ENCODE assay signal across 28 cellular contexts in the genomic region with DNA sequence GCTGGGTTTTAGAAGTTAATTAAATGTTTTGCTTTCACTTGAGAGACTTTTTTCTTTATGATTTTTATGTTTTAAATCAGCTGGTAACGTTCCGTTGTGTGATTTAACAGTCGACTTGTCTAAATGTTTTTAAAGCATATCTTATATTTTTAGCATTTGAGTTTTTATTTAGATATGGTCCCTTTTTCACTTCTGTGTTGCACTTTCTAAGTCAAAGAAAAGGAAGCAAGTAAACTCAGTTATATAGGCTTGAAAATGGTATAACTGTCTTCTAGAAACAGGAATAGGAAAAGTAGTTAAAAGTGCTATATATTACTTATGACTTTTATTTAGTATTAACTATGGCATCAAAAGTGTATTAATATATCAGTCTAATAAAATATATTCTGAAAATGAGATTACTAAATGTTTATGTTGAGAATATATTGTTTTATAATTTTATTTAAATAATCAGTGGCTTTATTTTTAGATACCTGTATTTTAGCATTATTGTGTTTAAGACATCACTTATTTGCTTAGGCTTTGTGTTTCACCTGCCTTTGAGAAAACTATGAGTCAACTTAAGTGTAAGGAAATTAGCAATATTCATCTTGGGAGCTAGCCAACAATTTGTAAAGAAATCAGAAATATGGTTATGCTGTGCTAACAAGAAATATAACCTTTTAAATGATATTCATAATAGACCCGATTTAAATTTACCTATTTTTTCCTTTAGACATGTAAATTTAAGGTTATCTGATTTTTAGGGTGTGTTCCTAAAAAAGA.
DNase-seq lines count a peak whose midpoint lies in the region; ATAC-seq, FAIRE-seq and TF ChIP-seq lines count a peak whose summit lies in the region.
"Had no signal": no experiment of that assay in that cellular context is flagged by ENCODE, and none has a peak within 500 bp of the region (broad histone marks: within the 10 kb centered on the region; RNA-seq: fewer than 3 reads in every experiment).

No MANE protein-coding gene starts in this region.

- intact Hi-C loops in HCT116 (cut with micrococcal nuclease) (loop anchor here (5.0 to 10.0 kb wide), 3 partner anchors 127 to 1475 kb away; a partner anchor contains a TSS), PC-3 (cut with micrococcal nuclease) (loop anchor here (5.0 kb wide), 1 partner anchor 57 kb away; no protein-coding TSS in a partner anchor), dorsolateral prefrontal cortex (cut with DNase I) (loop anchor here in 1 of 2 donors (5.0 kb wide), 1 partner anchor 792 kb away; no protein-coding TSS in a partner anchor)

- no peak overlapping the region for H3K27ac ChIP-seq in HCT116 (ENCODE audit: low read depth, low read length)
- no peak overlapping the region for H3K27ac ChIP-seq in PC-3 (ENCODE audit: low read length)
- no peak overlapping the region for H3K27ac ChIP-seq in dorsolateral prefrontal cortex
- H3K27ac ChIP-seq: ascending aorta; BLaER1 treated with 17β-estradiol and CSF1 and Interleukin-3, amounts not matched to agents 10 nM and 100 nM; upper lobe of right lung had no signal

- peaks cover 13% of the 10 kb centered on the region; the same call in 1 of the 2 replicates for H3K79me2 ChIP-seq in HCT116 (ENCODE audit: insufficient read depth, low read length)
- no peaks in the 10 kb centered on the region for H3K79me2 ChIP-seq in PC-3 (ENCODE audit: low read length)

- POLR2A ChIA-PET in HCT116 (lab: Charles Lee): no interaction called here
- POLR2A ChIA-PET in PC-3 (lab: Charles Lee; ENCODE audit: unreplicated experiment): no interaction called here

- RAD21 ChIA-PET in HCT116 (lab: Charles Lee; ENCODE audit: low non-redundant PET in 1 of 2, low total read pairs in 2 of 2, uncharacterized antibody in 2 of 2, unreplicated experiment in 2 of 2): interaction anchor here in 1 of 2 experiments (0.5 kb wide), 1 partner anchor 1015 kb away, joined by 3 read pairs; no protein-coding TSS in a partner anchor

- peak; percentile 60 for FAIRE-seq in G401.6 (lab: Jason Lieb, UNC)

- H3K9me2 ChIP-seq in HCT116 (ENCODE audit: insufficient read depth) (no peaks in the 10 kb centered on the region), PC-3 (replicated peaks; ENCODE audit: low read length) (no peaks in the 10 kb centered on the region)

- H3K4me2 ChIP-seq in HCT116 (ENCODE audit: low read length) (no peak overlapping the region), PC-3 (ENCODE audit: low read length) (no peak overlapping the region)
- H3K4me2 ChIP-seq: BLaER1 treated with 17β-estradiol and CSF1 and Interleukin-3, amounts not matched to agents 10 nM and 100 nM had no signal

- H3K4me3 ChIP-seq in HCT116 (replicated peaks in 1 of 2; ENCODE audit: low read depth in 1 of 2, low read length in 2 of 2): no peak overlapping the region
- no peak overlapping the region for H3K4me3 ChIP-seq in PC-3 (ENCODE audit: low read length)
- H3K4me3 ChIP-seq in epithelial cell of esophagus (ENCODE audit: low read length): no peak overlapping the region
- no peak overlapping the region for H3K4me3 ChIP-seq in dorsolateral prefrontal cortex
- H3K4me3 ChIP-seq: ascending aorta; BLaER1 treated with 17β-estradiol and CSF1 and Interleukin-3, amounts not matched to agents 10 nM and 100 nM; gastroesophageal sphincter; HAP-1; upper lobe of right lung had no signal

- H3K27me3 ChIP-seq in HCT116 (ENCODE audit: insufficient read depth, low read length): no peaks in the 10 kb centered on the region
- no peaks in the 10 kb centered on the region for H3K27me3 ChIP-seq in PC-3 (ENCODE audit: low read length)
- H3K27me3 ChIP-seq in dorsolateral prefrontal cortex: no peaks in the 10 kb centered on the region
- H3K27me3 ChIP-seq: ascending aorta; BLaER1 treated with 17β-estradiol and CSF1 and Interleukin-3, amounts not matched to agents 10 nM and 100 nM; gastroesophageal sphincter; upper lobe of right lung had no signal

- H3K9ac ChIP-seq in HCT116 (ENCODE audit: low read length) (no peak overlapping the region), PC-3 (ENCODE audit: low read length) (no peak overlapping the region)
- H3K9ac ChIP-seq: BLaER1 treated with 17β-estradiol and CSF1 and Interleukin-3, amounts not matched to agents 10 nM and 100 nM had no signal

- no peak for TF ChIP-seq POLR2A in HCT116 (IDR thresholded peaks at IDR 0.05; ENCODE audit: borderline replicate concordance, extremely low read depth, insufficient read depth, insufficient read length)

- H3F3A ChIP-seq in PC-3 (ENCODE audit: low read length, unreplicated experiment): no peaks in the 10 kb centered on the region

- no peak for TF ChIP-seq CTCF in HCT116 (IDR thresholded peaks at IDR 0.05 in 2 of 3, conservative IDR thresholded peaks at IDR 0.05 in 1 of 3; ENCODE audit: borderline replicate concordance in 1 of 3, insufficient read depth in 1 of 3, low read depth in 2 of 3, low read length in 2 of 3)
- TF ChIP-seq CTCF in PC-3 (conservative IDR thresholded peaks at IDR 0.05; ENCODE audit: low read depth, low read length): no peak
- no peak for TF ChIP-seq CTCF in epithelial cell of esophagus (IDR thresholded peaks at IDR 0.05; ENCODE audit: insufficient read depth, low read depth, low read length, missing control alignments)
- TF ChIP-seq CTCF in dorsolateral prefrontal cortex (IDR thresholded peaks at IDR 0.05 in 54 of 56, conservative IDR thresholded peaks at IDR 0.05 in 2 of 56; ENCODE audit: low read depth in 1 of 56, partially characterized antibody in 56 of 56): no peak

- H3K4me1 ChIP-seq in HCT116 (ENCODE audit: control insufficient read depth in 1 of 2, insufficient read depth in 2 of 2, low read length in 2 of 2) (peaks cover 0 to 6% of the 10 kb centered on the region in 2 experiments; a peak in 1 of 4 replicates), PC-3 (ENCODE audit: insufficient read depth, low read length) (no peaks in the 10 kb centered on the region; the same call in 1 of the 2 replicates)
- H3K4me1 ChIP-seq: ascending aorta; BLaER1 treated with 17β-estradiol and CSF1 and Interleukin-3, amounts not matched to agents 10 nM and 100 nM; HAP-1; upper lobe of right lung had no signal

- H4K20me1 ChIP-seq in HCT116 (ENCODE audit: insufficient read depth) (peaks cover 5% of the 10 kb centered on the region), PC-3 (ENCODE audit: low read length) (no peaks in the 10 kb centered on the region)

- H3K9me3 ChIP-seq in HCT116 (ENCODE audit: control insufficient read depth in 1 of 2, insufficient read depth in 1 of 2, low read depth in 1 of 2, low read length in 2 of 2) (no peaks in the 10 kb centered on the region), PC-3 (ENCODE audit: low read length) (no peaks in the 10 kb centered on the region)
- H3K9me3 ChIP-seq: ascending aorta, gastroesophageal sphincter, HAP-1, upper lobe of right lung had no signal

- CTCF ChIA-PET in HCT116 (lab: Charles Lee): no interaction called here
- CTCF ChIA-PET in PC-3 (lab: Charles Lee): no interaction called here

- H3K36me3 ChIP-seq in HCT116 (ENCODE audit: control insufficient read depth in 1 of 2, insufficient read depth in 2 of 2, low read length in 2 of 2) (peaks cover 0 to 5% of the 10 kb centered on the region in 2 experiments; a peak in 2 of 4 replicates), PC-3 (ENCODE audit: low read depth, low read length) (no peaks in the 10 kb centered on the region; the same call in 1 of the 2 replicates)
- H3K36me3 ChIP-seq: HAP-1 had no signal

- H2AFZ ChIP-seq in HCT116 (ENCODE audit: low read depth, low read length, poor library complexity, severe bottlenecking) (no peak overlapping the region), PC-3 (ENCODE audit: low read length) (no peak overlapping the region)

- no peak for DNase-seq in HCT116 (ENCODE audit: low read depth, low spot score)
- peak; percentile 23 for DNase-seq in PC-3
- peak; percentile 67 for DNase-seq in epithelial cell of esophagus (ENCODE audit: low read depth)
- no peak for DNase-seq in dorsolateral prefrontal cortex
- no peak for DNase-seq in DMS79 (lab: John Stamatoyannopoulos, UW)
- DNase-seq: activated CD8-positive, alpha-beta T cell treated with anti-CD3 and anti-CD28 coated beads, Interleukin-2, amount 10 ng/mL, durations not matched to agents 7 days and 5 days; activated naive CD8-positive, alpha-beta T cell treated with anti-CD3 and anti-CD28 coated beads, Interleukin-2, amount 10 ng/mL, durations not matched to agents 7 days and 5 days; activated T-cell treated with anti-CD3 and anti-CD28 coated beads for 4 hours; caudate nucleus; DMS79 treated with DMSO at 0.1 percent for 48 hours; hypothalamus; immature natural killer cell; Kasumi-1; NCI-H1048; NCI-H187; NCI-H2171 treated with DMSO at 0.1 percent for 48 hours; NCI-H524 treated with DMSO at 0.1 percent for 48 hours; posterior cingulate gyrus; right cardiac atrium; upper lobe of right lung had no signal

- no peak for TF ChIP-seq RAD21 in HCT116 (IDR thresholded peaks at IDR 0.05; ENCODE audit: low read depth)

- no peak for ATAC-seq in HCT116
- ATAC-seq in PC-3: no peak
- ATAC-seq in HG03175 (IDR thresholded peaks at IDR 0.05; ENCODE audit: unreplicated experiment): no peak
- ATAC-seq in GM19328 (IDR thresholded peaks at IDR 0.05; ENCODE audit: unreplicated experiment): no peak
- ATAC-seq: activated CD8-positive, alpha-beta T cell treated with anti-CD3 and anti-CD28 coated beads, Interleukin-2, amount 10 ng/mL, durations not matched to agents 7 days and 5 days; gastroesophageal sphincter; left lobe of liver; right cardiac atrium; upper lobe of right lung had no signal

- TSS peak; percentile 30 for BruUV-seq in HCT116 (replicated peaks; lab: Mats Ljungman, UMichigan)
- no TSS peak for BruUV-seq in PC-3 (replicated peaks; lab: Mats Ljungman, UMichigan)

TF ChIP-seq in HCT116, 20 proteins besides CTCF, POLR2A, EP300 and RAD21 (continues in another document):
- no peak for TF ChIP-seq FOSL1 (IDR thresholded peaks at IDR 0.05; ENCODE audit: low read depth)

Comparison
In these comparisons a context has a peak if more than half of its experiments do, and no peak if none do; other contexts are left out.
1. DNase-seq: peak in PC-3 (single experiment) and epithelial cell of esophagus (single experiment); none in HCT116 (single experiment), dorsolateral prefrontal cortex (0 of 10) and DMS79 (single experiment).